Comparison of ENCODE assay signal across 20 cellular contexts in genomic region chr3:70095260-70095659, GRCh38.
A peak's percentile ranks its signal among the peaks of the same experiment; 100 is the strongest.
DNase-seq lines count a peak whose midpoint lies in the region; ATAC-seq, FAIRE-seq and TF ChIP-seq lines count a peak whose summit lies in the region.
"Had no signal": no experiment of that assay in that cellular context is flagged by ENCODE, and none has a peak within 500 bp of the region (broad histone marks: within the 10 kb centered on the region; RNA-seq: fewer than 3 reads in every experiment).

No MANE protein-coding gene starts in this region.

- no peaks in the 10 kb centered on the region for H4K20me1 ChIP-seq in H1 (replicated peaks in 1 of 2; ENCODE audit: control insufficient read depth in 1 of 2, insufficient read depth in 2 of 2, low read length in 2 of 2)

- TF ChIP-seq CTCF in A549 (IDR thresholded peaks at IDR 0.05) (no peak), H1 (IDR thresholded peaks at IDR 0.05; ENCODE audit: control extremely low read depth in 1 of 3, insufficient read depth in 1 of 3, low read depth in 1 of 3, low read length in 3 of 3) (no peak)

- H3K79me1 ChIP-seq in H1 (ENCODE audit: low read depth, low read length) (no peaks in the 10 kb centered on the region), neuronal stem cell (ENCODE audit: low read depth, low read length) (no peaks in the 10 kb centered on the region)

- H3K27me3 ChIP-seq in H1 (replicated peaks in 1 of 4; ENCODE audit: control insufficient read depth in 3 of 4, extremely low read depth in 1 of 4, insufficient read depth in 3 of 4, low read length in 3 of 4), result no peaks in the 10 kb centered on the region
- no peaks in the 10 kb centered on the region for H3K27me3 ChIP-seq in neuronal stem cell (ENCODE audit: control insufficient read depth in 3 of 3, insufficient read depth in 3 of 3, low read depth in 1 of 3, low read length in 3 of 3)

- H3K79me2 ChIP-seq in H1 (ENCODE audit: control insufficient read depth in 1 of 2, insufficient read depth in 2 of 2, low read length in 2 of 2), result no peaks in the 10 kb centered on the region

- H3K23ac ChIP-seq in H1 (ENCODE audit: insufficient read length) (no peak overlapping the region), neuronal stem cell (ENCODE audit: low read depth, low read length, poor library complexity) (no peak overlapping the region)

- H2AK5ac ChIP-seq in H1 (ENCODE audit: low read depth, low read length), result no peak overlapping the region
- H2AK5ac ChIP-seq in neuronal stem cell (ENCODE audit: low read depth, low read length), result no peak overlapping the region

- WGBS in A549 (ENCODE audit: missing lambda C conversion rate), result 92% methylated on average over 2 of the region's 2 CpGs
- WGBS in H1 (ENCODE audit: extremely low coverage in 1 of 2, insufficient coverage in 1 of 2, insufficient read length in 1 of 2, insufficient replicate concordance in 2 of 2, low coverage in 1 of 2, low lambda C conversion rate in 2 of 2, missing lambda C conversion rate in 1 of 2), 2 experiments, result 87% methylated on average over 2 of the region's 2 CpGs; no CpG with 5 or more reads in 1 of the 2 experiments
- WGBS in neuronal stem cell (ENCODE audit: extremely low coverage in 2 of 2, insufficient read length in 2 of 2, insufficient replicate concordance in 1 of 2), 2 donors, result no CpG with 5 or more reads among the region's 2 CpGs

- H3K18ac ChIP-seq in H1 (ENCODE audit: extremely low read depth, low read length) (no peak overlapping the region), neuronal stem cell (ENCODE audit: low read length) (no peak overlapping the region)

- H3K4me1 ChIP-seq in A549 (no peaks in the 10 kb centered on the region), H1 (replicated peaks in 1 of 4; ENCODE audit: control insufficient read depth in 3 of 4, insufficient read depth in 4 of 4, low read length in 3 of 4) (no peaks in the 10 kb centered on the region), neuronal stem cell (ENCODE audit: control insufficient read depth in 2 of 2, insufficient read depth in 1 of 2, low read depth in 1 of 2, low read length in 2 of 2) (no peaks in the 10 kb centered on the region)
- H3K4me1 ChIP-seq: HAP-1 had no signal

- H4K5ac ChIP-seq in H1 (ENCODE audit: insufficient read length, low read depth, low read length), result no peak overlapping the region

- POLR2A ChIA-PET in A549 (lab: Yijun Ruan, JAX) (no interaction called here), H1 (lab: Charles Lee; ENCODE audit: partially characterized antibody) (no interaction called here)

- H2BK120ac ChIP-seq in H1 (replicated peaks; ENCODE audit: low read depth, low read length), result no peak overlapping the region
- H2BK120ac ChIP-seq in neuronal stem cell (ENCODE audit: low read depth, low read length), result no peak overlapping the region

- TF ChIP-seq EP300 in A549 (IDR thresholded peaks at IDR 0.05) (no peak), Ishikawa (IDR thresholded peaks at IDR 0.05; ENCODE audit: borderline replicate concordance) (no peak), H1 (IDR thresholded peaks at IDR 0.05; ENCODE audit: borderline replicate concordance in 1 of 2, low read depth in 2 of 2, low read length in 2 of 2) (no peak)

- H3K56ac ChIP-seq in H1 (replicated peaks; ENCODE audit: insufficient read length, low read depth, low read length), result no peak overlapping the region

- H3K4ac ChIP-seq in H1 (replicated peaks; ENCODE audit: insufficient read length, low read depth, low read length) (no peak overlapping the region), neuronal stem cell (ENCODE audit: low read length) (no peak overlapping the region)

- H3K36me3 ChIP-seq in H1 (ENCODE audit: control insufficient read depth in 2 of 4, insufficient read depth in 4 of 4, low read length in 3 of 4), result no peaks in the 10 kb centered on the region
- no peaks in the 10 kb centered on the region for H3K36me3 ChIP-seq in neuronal stem cell (replicated peaks in 1 of 2; ENCODE audit: control insufficient read depth in 2 of 2, insufficient read depth in 2 of 2, low read length in 2 of 2)
- H3K36me3 ChIP-seq: HAP-1 had no signal

- H3K14ac ChIP-seq in H1 (ENCODE audit: insufficient read length) (no peak overlapping the region), neuronal stem cell (ENCODE audit: low read length) (no peak overlapping the region)

- no peak for TF ChIP-seq RAD21 in A549 (conservative IDR thresholded peaks at IDR 0.05 in 1 of 2, IDR thresholded peaks at IDR 0.05 in 1 of 2)
- TF ChIP-seq RAD21 in Ishikawa (IDR thresholded peaks at IDR 0.05; ENCODE audit: low read depth), result no peak
- no peak for TF ChIP-seq RAD21 in H1 (IDR thresholded peaks at IDR 0.05 in 1 of 2, conservative IDR thresholded peaks at IDR 0.05 in 1 of 2; ENCODE audit: low read depth in 2 of 2, low read length in 2 of 2)

- H2BK15ac ChIP-seq in H1 (ENCODE audit: low read length) (no peak overlapping the region), neuronal stem cell (ENCODE audit: low read length) (no peak overlapping the region)

- H3K4me2 ChIP-seq in A549, result no peak overlapping the region
- H3K4me2 ChIP-seq in H1 (ENCODE audit: insufficient read depth in 1 of 2, low read depth in 2 of 2, low read length in 2 of 2), result no peak overlapping the region
- no peak overlapping the region for H3K4me2 ChIP-seq in neuronal stem cell (ENCODE audit: insufficient read depth, low read length, poor library complexity, severe bottlenecking)
- H3K4me2 ChIP-seq: GM23338 had no signal

- H3K9ac ChIP-seq in H1 (replicated peaks in 1 of 4; ENCODE audit: extremely low read depth in 1 of 4, low read depth in 3 of 4, low read length in 3 of 4) (no peak overlapping the region), neuronal stem cell (ENCODE audit: low read depth, low read length, poor library complexity) (no peak overlapping the region)

- CTCF ChIA-PET in A549 (lab: Yijun Ruan, JAX), result interaction anchor here (1.1 kb wide), 1 partner anchor 1487 kb away, joined by 3 read pairs; no protein-coding TSS in a partner anchor
- CTCF ChIA-PET in H1 (lab: Charles Lee; ENCODE audit: partially characterized antibody), result interaction anchor here (1.2 to 12.9 kb wide), 7 partner anchors 10 to 263 kb away, joined by 3 to 205 read pairs (median 4); no protein-coding TSS in a partner anchor

- no peaks in the 10 kb centered on the region for H3K23me2 ChIP-seq in H1 (ENCODE audit: low read depth, low read length)

- H2BK12ac ChIP-seq in H1 (ENCODE audit: low read depth, low read length) (no peak overlapping the region), neuronal stem cell (ENCODE audit: low read length) (no peak overlapping the region)

- H3K27ac ChIP-seq in A549, result no peak overlapping the region
- no peak overlapping the region for H3K27ac ChIP-seq in H1 (ENCODE audit: low read depth, low read length)
- H3K27ac ChIP-seq in neuronal stem cell (replicated peaks; ENCODE audit: low read length), result no peak overlapping the region

- DNase-seq in A549 (ENCODE audit: low read depth in 1 of 2, low spot score in 1 of 2) (no peak), H1 (ENCODE audit: low read depth in 1 of 2, low spot score in 2 of 2) (no peak), neuronal stem cell (ENCODE audit: low spot score) (no peak), KG1 (lab: John Stamatoyannopoulos, UW) (no peak)
- DNase-seq: 8988T; C1 segment of cervical spinal cord; Calu3; CD4-positive, alpha-beta memory T cell; COR-L47; DMS53; DMS79 treated with DMSO at 0.1 percent for 48 hours; GF-D8; HFFc6 had no signal

- H2AFZ ChIP-seq in H1 (ENCODE audit: low read length) (no peak overlapping the region), neuronal stem cell (ENCODE audit: low read length) (no peak overlapping the region)
- H2AFZ ChIP-seq: GM23338 had no signal

- H4K91ac ChIP-seq in H1 (replicated peaks; ENCODE audit: insufficient read length, low read length) (no peak overlapping the region), neuronal stem cell (ENCODE audit: low read depth, low read length, poor library complexity) (no peak overlapping the region)

- no peak overlapping the region for H3K4me3 ChIP-seq in A549
- H3K4me3 ChIP-seq in H1 (ENCODE audit: extremely low read depth in 1 of 4, insufficient read depth in 2 of 4, low read depth in 3 of 4, low read length in 4 of 4), result no peak overlapping the region
- no peak overlapping the region for H3K4me3 ChIP-seq in neuronal stem cell (ENCODE audit: low read length in 2 of 2)
- H3K4me3 ChIP-seq: GM23338, HAP-1 had no signal

- H3K9me3 ChIP-seq in A549, result no peaks in the 10 kb centered on the region
- H3K9me3 ChIP-seq in H1 (ENCODE audit: insufficient read depth in 2 of 2, low read depth in 1 of 2, low read length in 1 of 2), result no peaks in the 10 kb centered on the region
- H3K9me3 ChIP-seq in neuronal stem cell (replicated peaks in 1 of 2; ENCODE audit: control insufficient read depth in 2 of 2, insufficient read depth in 1 of 2, low read depth in 1 of 2, low read length in 2 of 2), result no peaks in the 10 kb centered on the region
- H3K9me3 ChIP-seq: HAP-1 had no signal

- no peak for ATAC-seq in A549
- ATAC-seq in HG02970 (IDR thresholded peaks at IDR 0.05; ENCODE audit: low FRiP score, unreplicated experiment), result no peak
- ATAC-seq: GM23338 had no signal

- H4K8ac ChIP-seq in H1 (ENCODE audit: extremely low read depth, insufficient read depth, low read length) (no peak overlapping the region), neuronal stem cell (ENCODE audit: low read depth, low read length) (no peak overlapping the region)

- no peak for FAIRE-seq in A549 (lab: Jason Lieb, UNC)
- no peak for FAIRE-seq in H1 (lab: Jason Lieb, UNC)
- FAIRE-seq: GM12891, GM18507, H54 had no signal

- no peak overlapping the region for H2BK20ac ChIP-seq in H1 (ENCODE audit: low read length)

- no peak for TF ChIP-seq POLR2A in A549 (IDR thresholded peaks at IDR 0.05; ENCODE audit: low read length)
- no peak for TF ChIP-seq POLR2A in H1 (IDR thresholded peaks at IDR 0.05; ENCODE audit: control extremely low read depth in 1 of 2, low read depth in 2 of 2, low read length in 2 of 2)

- H2BK5ac ChIP-seq in H1 (ENCODE audit: low read depth, low read length), result no peak overlapping the region
- no peak overlapping the region for H2BK5ac ChIP-seq in neuronal stem cell (ENCODE audit: low read length)

TF ChIP-seq in A549, 52 proteins besides CTCF, POLR2A, EP300 and RAD21:
- TF ChIP-seq ESRRA (IDR thresholded peaks at IDR 0.05; ENCODE audit: borderline replicate concordance, low read length) (no peak), CEBPB (IDR thresholded peaks at IDR 0.05) (peak; percentile 51 to 60; a peak in 2 of 4 replicates)

TF ChIP-seq in Ishikawa, 13 proteins besides CTCF, POLR2A, EP300 and RAD21 (continues in another document):
- TF ChIP-seq CEBPB (IDR thresholded peaks at IDR 0.05), result peak; percentile 39; the same call in 1 of the 2 replicates

TF ChIP-seq in H1, 55 proteins besides CTCF, POLR2A, EP300 and RAD21:
- TF ChIP-seq POU5F1 (IDR thresholded peaks at IDR 0.05; ENCODE audit: low read depth, low read length) (no peak), CEBPB (IDR thresholded peaks at IDR 0.05; ENCODE audit: low read depth, low read length) (peak; percentile 58)
- TF ChIP-seq, protein P1, sequence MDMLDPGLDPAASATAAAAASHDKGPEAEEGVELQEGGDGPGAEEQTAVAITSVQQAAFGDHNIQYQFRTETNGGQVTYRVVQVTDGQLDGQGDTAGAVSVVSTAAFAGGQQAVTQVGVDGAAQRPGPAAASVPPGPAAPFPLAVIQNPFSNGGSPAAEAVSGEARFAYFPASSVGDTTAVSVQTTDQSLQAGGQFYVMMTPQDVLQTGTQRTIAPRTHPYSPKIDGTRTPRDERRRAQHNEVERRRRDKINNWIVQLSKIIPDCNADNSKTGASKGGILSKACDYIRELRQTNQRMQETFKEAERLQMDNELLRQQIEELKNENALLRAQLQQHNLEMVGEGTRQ (IDR thresholded peaks at IDR 0.05; ENCODE audit: low read length), result no peak
TF ChIP-seq in H1: peak in this region for 1.

Comparison
In these comparisons a context has a peak if more than half of its experiments do, and no peak if none do; other contexts are left out.
1. Of the 18 proteins assayed by ChIP-seq in both H1 and A549: peak only in H1: none; only in A549: none; in both: CEBPB; in neither: 17.